ENCODE assay signal across 1 cellular context in the genomic region with DNA sequence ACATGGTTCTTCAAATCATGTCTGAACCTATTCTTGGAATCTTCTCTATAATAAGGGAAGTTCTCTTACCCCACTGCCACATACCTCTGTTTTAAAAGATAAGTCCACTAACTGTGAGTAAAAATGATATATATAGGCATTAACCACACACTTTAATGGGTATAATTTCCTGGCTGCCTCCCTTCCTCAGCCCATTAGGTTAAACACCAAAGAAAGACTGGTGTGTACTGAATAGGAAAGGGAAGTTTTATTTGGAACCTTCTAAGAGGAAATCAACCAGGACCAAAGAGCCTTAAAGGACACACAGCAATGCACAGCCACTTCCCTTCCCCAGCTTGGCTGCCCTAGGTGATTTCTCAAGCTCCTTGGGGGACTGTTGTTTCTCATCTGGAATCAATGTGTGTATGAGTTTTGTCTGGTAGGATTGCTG.
TF ChIP-seq lines count a peak whose summit lies in the region.

No MANE protein-coding gene starts in this region.

TF ChIP-seq in GM23338, 12 proteins besides CTCF, POLR2A, EP300 and RAD21 (continued from another document):
- TF ChIP-seq, protein P1, sequence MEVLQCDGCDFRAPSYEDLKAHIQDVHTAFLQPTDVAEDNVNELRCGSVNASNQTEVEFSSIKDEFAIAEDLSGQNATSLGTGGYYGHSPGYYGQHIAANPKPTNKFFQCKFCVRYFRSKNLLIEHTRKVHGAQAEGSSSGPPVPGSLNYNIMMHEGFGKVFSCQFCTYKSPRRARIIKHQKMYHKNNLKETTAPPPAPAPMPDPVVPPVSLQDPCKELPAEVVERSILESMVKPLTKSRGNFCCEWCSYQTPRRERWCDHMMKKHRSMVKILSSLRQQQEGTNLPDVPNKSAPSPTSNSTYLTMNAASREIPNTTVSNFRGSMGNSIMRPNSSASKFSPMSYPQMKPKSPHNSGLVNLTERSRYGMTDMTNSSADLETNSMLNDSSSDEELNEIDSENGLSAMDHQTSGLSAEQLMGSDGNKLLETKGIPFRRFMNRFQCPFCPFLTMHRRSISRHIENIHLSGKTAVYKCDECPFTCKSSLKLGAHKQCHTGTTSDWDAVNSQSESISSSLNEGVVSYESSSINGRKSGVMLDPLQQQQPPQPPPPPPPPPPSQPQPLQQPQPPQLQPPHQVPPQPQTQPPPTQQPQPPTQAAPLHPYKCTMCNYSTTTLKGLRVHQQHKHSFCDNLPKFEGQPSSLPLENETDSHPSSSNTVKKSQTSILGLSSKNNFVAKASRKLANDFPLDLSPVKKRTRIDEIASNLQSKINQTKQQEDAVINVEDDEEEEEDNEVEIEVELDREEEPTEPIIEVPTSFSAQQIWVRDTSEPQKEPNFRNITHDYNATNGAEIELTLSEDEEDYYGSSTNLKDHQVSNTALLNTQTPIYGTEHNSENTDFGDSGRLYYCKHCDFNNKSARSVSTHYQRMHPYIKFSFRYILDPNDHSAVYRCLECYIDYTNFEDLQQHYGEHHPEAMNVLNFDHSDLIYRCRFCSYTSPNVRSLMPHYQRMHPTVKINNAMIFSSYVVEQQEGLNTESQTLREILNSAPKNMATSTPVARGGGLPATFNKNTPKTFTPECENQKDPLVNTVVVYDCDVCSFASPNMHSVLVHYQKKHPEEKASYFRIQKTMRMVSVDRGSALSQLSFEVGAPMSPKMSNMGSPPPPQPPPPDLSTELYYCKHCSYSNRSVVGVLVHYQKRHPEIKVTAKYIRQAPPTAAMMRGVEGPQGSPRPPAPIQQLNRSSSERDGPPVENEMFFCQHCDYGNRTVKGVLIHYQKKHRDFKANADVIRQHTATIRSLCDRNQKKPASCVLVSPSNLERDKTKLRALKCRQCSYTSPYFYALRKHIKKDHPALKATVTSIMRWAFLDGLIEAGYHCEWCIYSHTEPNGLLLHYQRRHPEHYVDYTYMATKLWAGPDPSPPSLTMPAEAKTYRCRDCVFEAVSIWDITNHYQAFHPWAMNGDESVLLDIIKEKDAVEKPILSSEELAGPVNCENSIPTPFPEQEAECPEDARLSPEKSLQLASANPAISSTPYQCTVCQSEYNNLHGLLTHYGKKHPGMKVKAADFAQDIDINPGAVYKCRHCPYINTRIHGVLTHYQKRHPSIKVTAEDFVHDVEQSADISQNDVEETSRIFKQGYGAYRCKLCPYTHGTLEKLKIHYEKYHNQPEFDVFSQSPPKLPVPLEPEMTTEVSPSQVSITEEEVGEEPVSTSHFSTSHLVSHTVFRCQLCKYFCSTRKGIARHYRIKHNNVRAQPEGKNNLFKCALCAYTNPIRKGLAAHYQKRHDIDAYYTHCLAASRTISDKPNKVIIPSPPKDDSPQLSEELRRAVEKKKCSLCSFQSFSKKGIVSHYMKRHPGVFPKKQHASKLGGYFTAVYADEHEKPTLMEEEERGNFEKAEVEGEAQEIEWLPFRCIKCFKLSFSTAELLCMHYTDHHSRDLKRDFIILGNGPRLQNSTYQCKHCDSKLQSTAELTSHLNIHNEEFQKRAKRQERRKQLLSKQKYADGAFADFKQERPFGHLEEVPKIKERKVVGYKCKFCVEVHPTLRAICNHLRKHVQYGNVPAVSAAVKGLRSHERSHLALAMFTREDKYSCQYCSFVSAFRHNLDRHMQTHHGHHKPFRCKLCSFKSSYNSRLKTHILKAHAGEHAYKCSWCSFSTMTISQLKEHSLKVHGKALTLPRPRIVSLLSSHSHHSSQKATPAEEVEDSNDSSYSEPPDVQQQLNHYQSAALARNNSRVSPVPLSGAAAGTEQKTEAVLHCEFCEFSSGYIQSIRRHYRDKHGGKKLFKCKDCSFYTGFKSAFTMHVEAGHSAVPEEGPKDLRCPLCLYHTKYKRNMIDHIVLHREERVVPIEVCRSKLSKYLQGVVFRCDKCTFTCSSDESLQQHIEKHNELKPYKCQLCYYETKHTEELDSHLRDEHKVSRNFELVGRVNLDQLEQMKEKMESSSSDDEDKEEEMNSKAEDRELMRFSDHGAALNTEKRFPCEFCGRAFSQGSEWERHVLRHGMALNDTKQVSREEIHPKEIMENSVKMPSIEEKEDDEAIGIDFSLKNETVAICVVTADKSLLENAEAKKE (CRISPR knock-in tag; IDR thresholded peaks at IDR 0.05): no peak
- no peak for TF ChIP-seq CREB1 (CRISPR knock-in tag; IDR thresholded peaks at IDR 0.05; ENCODE audit: low read depth)
